In the genomic region with DNA sequence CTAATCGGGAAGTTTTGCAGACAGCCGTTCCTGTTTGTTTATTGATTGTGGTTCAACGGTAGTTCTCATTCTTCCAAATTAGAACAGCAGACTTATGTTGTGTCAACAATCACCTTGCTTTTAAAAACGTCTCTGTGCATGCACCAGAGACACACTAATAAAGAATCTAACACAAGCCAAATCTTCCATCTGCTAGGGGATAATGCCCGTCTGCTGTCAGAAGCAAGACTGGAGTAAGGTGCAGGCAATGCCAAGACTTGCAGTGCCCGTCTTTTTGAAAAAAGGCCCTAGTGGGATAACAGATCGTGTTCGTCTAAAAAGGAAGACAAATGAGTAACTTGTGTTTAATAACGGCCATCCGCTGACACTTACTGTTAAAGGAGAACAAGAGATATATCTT, we compare ENCODE assay signal across 29 cellular contexts.
DNase-seq lines count a peak whose midpoint lies in the region; ATAC-seq and TF ChIP-seq lines count a peak whose summit lies in the region.
"Had no signal": no experiment of that assay in that cellular context is flagged by ENCODE, and none has a peak within 500 bp of the region (broad histone marks: within the 10 kb centered on the region; RNA-seq: fewer than 3 reads in every experiment).

No MANE protein-coding gene starts in this region.

- DNase-seq in DMS 273 (lab: John Stamatoyannopoulos, UW; ENCODE audit: unreplicated experiment): peak; percentile 88
- peak; percentile 32 for DNase-seq in NCI-H2107 (lab: John Stamatoyannopoulos, UW)
- peak; percentile 79 for DNase-seq in NCI-H82 (lab: John Stamatoyannopoulos, UW)
- DNase-seq in nephron progenitor cell: no peak
- no peak for DNase-seq in amygdala (lab: John Stamatoyannopoulos, UW)
- DNase-seq: ACHN; activated CD4-positive, alpha-beta T cell treated with anti-CD3 and anti-CD28 coated beads for 36 hours; activated CD8-positive, alpha-beta memory T cell treated with anti-CD3 and anti-CD28 coated beads for 24 hours; activated T-cell treated with anti-CD3 and anti-CD28 coated beads for 4 hours; BE2C; CD8-positive, alpha-beta T cell; DMS53; effector memory CD4-positive, alpha-beta T cell; hypothalamus; lower lobe of right lung; midbrain; naive B cell; NCI-H1048; NCI-H187 treated with DMSO at 0.1 percent for 48 hours; Peyer's patch; right lobe of liver; SHP77; stimulated activated CD8-positive, alpha-beta memory T cell treated with anti-CD3 and anti-CD28 coated beads, Interleukin-4, amount 100 ng/mL, for 48 hours had no signal

- ATAC-seq in GM21529 (IDR thresholded peaks at IDR 0.05; ENCODE audit: unreplicated experiment) (no peak), GM21825 (IDR thresholded peaks at IDR 0.05; ENCODE audit: unreplicated experiment) (no peak)
- ATAC-seq: activated CD4-positive, alpha-beta T cell treated with anti-CD3 and anti-CD28 coated beads for 36 hours; CD8-positive, alpha-beta T cell; lower lobe of right lung; right lobe of liver had no signal

- peaks cover 5% of the 10 kb centered on the region for H3K4me1 Mint-ChIP-seq in nephron progenitor cell
- H3K4me1 Mint-ChIP-seq: activated CD4-positive, alpha-beta T cell treated with anti-CD3 and anti-CD28 coated beads for 36 hours; activated naive CD4-positive, alpha-beta T cell treated with anti-CD3 and anti-CD28 coated beads, Interleukin-2, amount 50 U/mL, for 24 hours; IgD-negative memory B cell; naive B cell had no signal

- H3K4me3 Mint-ChIP-seq in nephron progenitor cell: no peak overlapping the region
- H3K4me3 Mint-ChIP-seq: activated CD4-positive, alpha-beta T cell treated with anti-CD3 and anti-CD28 coated beads for 36 hours; activated naive CD4-positive, alpha-beta T cell treated with anti-CD3 and anti-CD28 coated beads, Interleukin-2, amount 50 U/mL, for 24 hours; CD8-positive, alpha-beta T cell; IgD-negative memory B cell; naive B cell; stimulated activated naive CD8-positive, alpha-beta T cell treated with anti-CD3 and anti-CD28 coated beads, Interleukin-15, Interleukin-2, amounts not matched to agents 100 ng/mL and 50 ng/mL, for 24 hours had no signal

- H3K36me3 Mint-ChIP-seq in nephron progenitor cell (ENCODE audit: low read depth): no peaks in the 10 kb centered on the region
- H3K36me3 Mint-ChIP-seq: activated naive CD4-positive, alpha-beta T cell treated with anti-CD3 and anti-CD28 coated beads, Interleukin-2, amount 50 U/mL, for 24 hours; CD8-positive, alpha-beta T cell; IgD-negative memory B cell; naive B cell had no signal

- TF ChIP-seq CTCF in nephron progenitor cell (IDR thresholded peaks at IDR 0.05): no peak

- no peaks in the 10 kb centered on the region for H3K9me3 Mint-ChIP-seq in nephron progenitor cell
- H3K9me3 Mint-ChIP-seq: activated T-helper 2 cell treated with anti-CD3 and anti-CD28 coated beads, Interferon-gamma antibody, Interleukin-2, Interleukin-4, amounts not matched to agents 10 μg/mL and 5 μg/mL and 100 μg/mL, durations not matched to agents 14 hours and 24 hours and 36 hours had no signal

- no peaks in the 10 kb centered on the region for H3K27me3 Mint-ChIP-seq in nephron progenitor cell (ENCODE audit: low read depth, poor library complexity)
- H3K27me3 Mint-ChIP-seq: activated naive CD4-positive, alpha-beta T cell treated with anti-CD3 and anti-CD28 coated beads, Interleukin-2, amount 50 U/mL, for 24 hours; IgD-negative memory B cell; naive B cell; stimulated activated naive CD8-positive, alpha-beta T cell treated with anti-CD3 and anti-CD28 coated beads, Interleukin-15, Interleukin-2, amounts not matched to agents 100 ng/mL and 50 ng/mL, for 24 hours had no signal

- peak overlapping the region; percentile 16 for H3K27ac Mint-ChIP-seq in nephron progenitor cell
- H3K27ac Mint-ChIP-seq: activated CD4-positive, alpha-beta T cell treated with anti-CD3 and anti-CD28 coated beads for 36 hours; activated naive CD4-positive, alpha-beta T cell treated with anti-CD3 and anti-CD28 coated beads, Interleukin-2, amount 50 U/mL, for 24 hours; activated T-helper 2 cell treated with anti-CD3 and anti-CD28 coated beads, Interferon-gamma antibody, Interleukin-2, Interleukin-4, amounts not matched to agents 10 μg/mL and 5 μg/mL and 100 μg/mL, durations not matched to agents 14 hours and 24 hours and 36 hours; CD8-positive, alpha-beta T cell; IgD-negative memory B cell; naive B cell; stimulated activated naive CD8-positive, alpha-beta T cell treated with anti-CD3 and anti-CD28 coated beads, Interleukin-15, Interleukin-2, amounts not matched to agents 100 ng/mL and 50 ng/mL, for 24 hours had no signal

Comparison
In these comparisons a context has a peak if more than half of its experiments do, and no peak if none do; other contexts are left out.
1. DNase-seq: peak in DMS 273 (single experiment), NCI-H2107 (single experiment) and NCI-H82 (single experiment); none in nephron progenitor cell (single experiment) and amygdala (0 of 56).